8 cellular contexts compared by ENCODE assay signal in genomic region chrX:48520976-48521352, GRCh38. TPM values are rescaled to one million over a fixed set of nuclear protein-coding genes. Genes with fewer than 3 reads are reported as not detected.
DNase-seq lines count a peak whose midpoint lies in the region; ATAC-seq and TF ChIP-seq lines count a peak whose summit lies in the region.

No MANE protein-coding gene starts in this region.

- peaks cover 5% of the 10 kb centered on the region for H3K79me2 ChIP-seq in ACC112 (ENCODE audit: control insufficient read depth, insufficient read depth, low read length, unreplicated experiment)

- WGBS in right lobe of liver (ENCODE audit: insufficient coverage, low coverage, low lambda C conversion rate, missing lambda C conversion rate) = 53% methylated on average over 2 of the region's 2 CpGs

- no peaks in the 10 kb centered on the region for H3K36me3 ChIP-seq in ACC112 (ENCODE audit: insufficient read depth, low read length)
- peaks cover 16 to 22% of the 10 kb centered on the region in 2 experiments for H3K36me3 ChIP-seq in HEK293 (ENCODE audit: control insufficient read depth in 2 of 2, insufficient read depth in 1 of 2, low read length in 2 of 2)
- H3K36me3 ChIP-seq in right lobe of liver = no peaks in the 10 kb centered on the region

- H3K4me3 Mint-ChIP-seq in activated CD8-positive, alpha-beta T cell treated with anti-CD3 and anti-CD28 coated beads, Interleukin-2, amount 10 ng/mL, durations not matched to agents 7 days and 5 days = peak overlapping the region; percentile 89

- TF ChIP-seq POLR2A in right lobe of liver (IDR thresholded peaks at IDR 0.05) = no peak

- no peaks in the 10 kb centered on the region for H3K27me3 ChIP-seq in ACC112 (ENCODE audit: insufficient read depth, low read length)
- no peaks in the 10 kb centered on the region for H3K27me3 ChIP-seq in right lobe of liver

- H3K27ac Mint-ChIP-seq in activated CD8-positive, alpha-beta T cell treated with anti-CD3 and anti-CD28 coated beads, Interleukin-2, amount 10 ng/mL, durations not matched to agents 7 days and 5 days = peak overlapping the region; percentile 99

- peaks cover 41% of the 10 kb centered on the region for H3K36me3 Mint-ChIP-seq in activated CD8-positive, alpha-beta T cell treated with anti-CD3 and anti-CD28 coated beads, Interleukin-2, amount 10 ng/mL, durations not matched to agents 7 days and 5 days (ENCODE audit: low read depth)

- H3K9me3 Mint-ChIP-seq in activated CD8-positive, alpha-beta T cell treated with anti-CD3 and anti-CD28 coated beads, Interleukin-2, amount 10 ng/mL, durations not matched to agents 7 days and 5 days (ENCODE audit: insufficient read depth) = no peaks in the 10 kb centered on the region

- no peak for DNase-seq in activated CD8-positive, alpha-beta T cell treated with anti-CD3 and anti-CD28 coated beads, Interleukin-2, amount 10 ng/mL, durations not matched to agents 7 days and 5 days
- DNase-seq in right lobe of liver (no peak), RPMI8226 (no peak), COR-L47 (lab: John Stamatoyannopoulos, UW) (no peak), putamen (ENCODE audit: low spot score) (no peak)

- CTCF ChIA-PET in HEK293 (lab: Yijun Ruan, JAX) = no interaction called here
- CTCF ChIA-PET in activated CD8-positive, alpha-beta T cell treated with anti-CD3 and anti-CD28 coated beads, Interleukin-2, amount 10 ng/mL, durations not matched to agents 7 days and 5 days (lab: Charles Lee) = interaction anchor here (2.6 kb wide), 1 partner anchor 19 kb away, joined by 11 read pairs; the partner anchor contains the start of gene TBC1D25

- no peaks in the 10 kb centered on the region for H3K4me1 ChIP-seq in ACC112 (ENCODE audit: control insufficient read depth, insufficient read depth, low read length, unreplicated experiment)
- H3K4me1 ChIP-seq in HEK293 (ENCODE audit: control insufficient read depth, insufficient read depth, low read length) = no peaks in the 10 kb centered on the region
- no peaks in the 10 kb centered on the region for H3K4me1 ChIP-seq in right lobe of liver

- POLR2A ChIA-PET in HEK293 (lab: Yijun Ruan, JAX) = interaction anchor here (1.2 to 2.7 kb wide), 2 partner anchors 19 to 111 kb away, joined by 10 to 16 read pairs; partner anchors contain the start of gene TBC1D25
- POLR2A ChIA-PET in activated CD8-positive, alpha-beta T cell treated with anti-CD3 and anti-CD28 coated beads, Interleukin-2, amount 10 ng/mL, durations not matched to agents 7 days and 5 days (lab: Charles Lee) = interaction anchor here (0.7 to 2.7 kb wide), 3 partner anchors 8 to 53 kb away, joined by 4 to 20 read pairs (median 9); partner anchors contain the start of genes RBM3 and TBC1D25

- no peak overlapping the region for H3K27ac ChIP-seq in ACC112 (ENCODE audit: low read depth, low read length)
- H3K27ac ChIP-seq in HEK293 (ENCODE audit: extremely low read depth, low read depth, low read length) = peak overlapping the region; percentile 58; the same call in 1 of the 2 replicates
- peak overlapping the region in 1 of 3 donors; percentile 76 for H3K27ac ChIP-seq in right lobe of liver

- H3K9me3 ChIP-seq in HEK293 (ENCODE audit: control insufficient read depth, insufficient read depth, low read depth, low read length) (no peaks in the 10 kb centered on the region), right lobe of liver (no peaks in the 10 kb centered on the region)

- H3K4me1 Mint-ChIP-seq in activated CD8-positive, alpha-beta T cell treated with anti-CD3 and anti-CD28 coated beads, Interleukin-2, amount 10 ng/mL, durations not matched to agents 7 days and 5 days (ENCODE audit: low read depth) = peaks cover 43% of the 10 kb centered on the region

- intact Hi-C loops in right lobe of liver (cut with DNase I) = no loop called here

- TF ChIP-seq CTCF in HEK293 (tag by site-specific recombination; IDR thresholded peaks at IDR 0.05) (no peak), right lobe of liver (IDR thresholded peaks at IDR 0.05) (no peak)

- H2AFZ ChIP-seq in ACC112 (ENCODE audit: low read length, unreplicated experiment) = peak overlapping the region; percentile 39

- H3K4me3 ChIP-seq in ACC112 (ENCODE audit: low read depth, low read length) (peak overlapping the region; percentile 81), HEK293 (ENCODE audit: low read depth, low read length) (peak overlapping the region; percentile 37), right lobe of liver (peak overlapping the region in 2 of 3 donors; percentile 52 to 58)

- H3K27me3 Mint-ChIP-seq in activated CD8-positive, alpha-beta T cell treated with anti-CD3 and anti-CD28 coated beads, Interleukin-2, amount 10 ng/mL, durations not matched to agents 7 days and 5 days (ENCODE audit: low read depth) = no peaks in the 10 kb centered on the region

- ATAC-seq in activated CD8-positive, alpha-beta T cell treated with anti-CD3 and anti-CD28 coated beads, Interleukin-2, amount 10 ng/mL, durations not matched to agents 7 days and 5 days = peak; percentile 1
- ATAC-seq in right lobe of liver (no peak), GM19035 (IDR thresholded peaks at IDR 0.05; ENCODE audit: unreplicated experiment) (no peak)

TF ChIP-seq in HEK293, 187 proteins besides CTCF, POLR2A, EP300 and RAD21 (continues in another document):
- TF ChIP-seq ZFP69B (tag by site-specific recombination; IDR thresholded peaks at IDR 0.05) (peak; percentile 58; the same call in 1 of the 2 replicates), ZNF138 (tag by site-specific recombination; IDR thresholded peaks at IDR 0.05; ENCODE audit: borderline replicate concordance) (no peak), SP2 (tag by site-specific recombination; IDR thresholded peaks at IDR 0.05) (peak; percentile 51), ZNF404 (tag by site-specific recombination; IDR thresholded peaks at IDR 0.05) (no peak), KLF8 (tag by site-specific recombination; IDR thresholded peaks at IDR 0.05) (no peak), PRDM1 (tag by site-specific recombination; IDR thresholded peaks at IDR 0.05) (no peak), ZNF350 (tag by site-specific recombination; IDR thresholded peaks at IDR 0.05) (no peak), ZNF785 (tag by site-specific recombination; IDR thresholded peaks at IDR 0.05) (no peak), ZNF76 (tag by site-specific recombination; IDR thresholded peaks at IDR 0.05; ENCODE audit: borderline replicate concordance, low read depth) (peak; percentile 6; the same call in 1 of the 2 replicates), ZNF558 (tag by site-specific recombination; IDR thresholded peaks at IDR 0.05) (no peak), ZBTB26 (tag by site-specific recombination; optimal IDR thresholded peaks at IDR 0.05) (no peak), ZNF629 (tag by site-specific recombination; IDR thresholded peaks at IDR 0.05) (no peak)
- TF ChIP-seq, protein P1, sequence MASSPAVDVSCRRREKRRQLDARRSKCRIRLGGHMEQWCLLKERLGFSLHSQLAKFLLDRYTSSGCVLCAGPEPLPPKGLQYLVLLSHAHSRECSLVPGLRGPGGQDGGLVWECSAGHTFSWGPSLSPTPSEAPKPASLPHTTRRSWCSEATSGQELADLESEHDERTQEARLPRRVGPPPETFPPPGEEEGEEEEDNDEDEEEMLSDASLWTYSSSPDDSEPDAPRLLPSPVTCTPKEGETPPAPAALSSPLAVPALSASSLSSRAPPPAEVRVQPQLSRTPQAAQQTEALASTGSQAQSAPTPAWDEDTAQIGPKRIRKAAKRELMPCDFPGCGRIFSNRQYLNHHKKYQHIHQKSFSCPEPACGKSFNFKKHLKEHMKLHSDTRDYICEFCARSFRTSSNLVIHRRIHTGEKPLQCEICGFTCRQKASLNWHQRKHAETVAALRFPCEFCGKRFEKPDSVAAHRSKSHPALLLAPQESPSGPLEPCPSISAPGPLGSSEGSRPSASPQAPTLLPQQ (tag by site-specific recombination; IDR thresholded peaks at IDR 0.05) = peak; percentile 65; the same call in 1 of the 2 replicates
- TF ChIP-seq, protein P2, sequence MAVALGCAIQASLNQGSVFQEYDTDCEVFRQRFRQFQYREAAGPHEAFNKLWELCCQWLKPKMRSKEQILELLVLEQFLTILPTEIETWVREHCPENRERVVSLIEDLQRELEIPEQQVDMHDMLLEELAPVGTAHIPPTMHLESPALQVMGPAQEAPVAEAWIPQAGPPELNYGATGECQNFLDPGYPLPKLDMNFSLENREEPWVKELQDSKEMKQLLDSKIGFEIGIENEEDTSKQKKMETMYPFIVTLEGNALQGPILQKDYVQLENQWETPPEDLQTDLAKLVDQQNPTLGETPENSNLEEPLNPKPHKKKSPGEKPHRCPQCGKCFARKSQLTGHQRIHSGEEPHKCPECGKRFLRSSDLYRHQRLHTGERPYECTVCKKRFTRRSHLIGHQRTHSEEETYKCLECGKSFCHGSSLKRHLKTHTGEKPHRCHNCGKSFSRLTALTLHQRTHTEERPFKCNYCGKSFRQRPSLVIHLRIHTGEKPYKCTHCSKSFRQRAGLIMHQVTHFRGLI (tag by site-specific recombination; IDR thresholded peaks at IDR 0.05) = no peak

RNA-seq across cellular contexts. Expression of gene EBP, which starts 0.6 kb away (rescaled TPM):
- total RNA-seq in activated CD8-positive, alpha-beta T cell treated with anti-CD3 and anti-CD28 coated beads, Interleukin-2, amount 10 ng/mL, durations not matched to agents 7 days and 5 days = 100 to 1,000 TPM; 338 to 344 TPM
- 100 to 1,000 TPM; 150 to 276 (median 225) TPM for total RNA-seq in right lobe of liver

RNA-seq across cellular contexts. Expression of gene PORCN, which starts 12.2 kb away (rescaled TPM):
- 10 to 100 TPM; 19.4 to 22.7 TPM for total RNA-seq in activated CD8-positive, alpha-beta T cell treated with anti-CD3 and anti-CD28 coated beads, Interleukin-2, amount 10 ng/mL, durations not matched to agents 7 days and 5 days
- total RNA-seq in right lobe of liver = 1 to 10 TPM; 1.7 to 6.1 (median 1.9) TPM

RNA-seq across cellular contexts. Expression of gene TBC1D25, which starts 18.6 kb away (rescaled TPM):
- total RNA-seq in activated CD8-positive, alpha-beta T cell treated with anti-CD3 and anti-CD28 coated beads, Interleukin-2, amount 10 ng/mL, durations not matched to agents 7 days and 5 days = 10 to 100 TPM; 16.2 to 16.7 TPM
- total RNA-seq in right lobe of liver = 1 to 10 TPM; 4.3 to 7.5 (median 5.6) TPM

RNA-seq across cellular contexts. Expression of gene FTSJ1, which starts 45.0 kb away (rescaled TPM):
- total RNA-seq in activated CD8-positive, alpha-beta T cell treated with anti-CD3 and anti-CD28 coated beads, Interleukin-2, amount 10 ng/mL, durations not matched to agents 7 days and 5 days = 10 to 100 TPM; 64.9 to 72.0 TPM
- total RNA-seq in right lobe of liver = 10 to 100 TPM in 5 of 6 experiments, 1 to 10 TPM in 1; 9.9 to 30.4 (median 12.5) TPM

RNA-seq across cellular contexts. Expression of gene SLC38A5, which starts 50.9 kb away (rescaled TPM):
- 10 to 100 TPM; 86.0 to 88.0 TPM for total RNA-seq in activated CD8-positive, alpha-beta T cell treated with anti-CD3 and anti-CD28 coated beads, Interleukin-2, amount 10 ng/mL, durations not matched to agents 7 days and 5 days
- 1 to 10 TPM in 1 of 6 experiments, under 1 TPM in 4, not detected in 1; 0.22 to 1.4 (median 0.37) TPM for total RNA-seq in right lobe of liver
